Comparison of ENCODE assay signal across 2 cellular contexts in the genomic region with DNA sequence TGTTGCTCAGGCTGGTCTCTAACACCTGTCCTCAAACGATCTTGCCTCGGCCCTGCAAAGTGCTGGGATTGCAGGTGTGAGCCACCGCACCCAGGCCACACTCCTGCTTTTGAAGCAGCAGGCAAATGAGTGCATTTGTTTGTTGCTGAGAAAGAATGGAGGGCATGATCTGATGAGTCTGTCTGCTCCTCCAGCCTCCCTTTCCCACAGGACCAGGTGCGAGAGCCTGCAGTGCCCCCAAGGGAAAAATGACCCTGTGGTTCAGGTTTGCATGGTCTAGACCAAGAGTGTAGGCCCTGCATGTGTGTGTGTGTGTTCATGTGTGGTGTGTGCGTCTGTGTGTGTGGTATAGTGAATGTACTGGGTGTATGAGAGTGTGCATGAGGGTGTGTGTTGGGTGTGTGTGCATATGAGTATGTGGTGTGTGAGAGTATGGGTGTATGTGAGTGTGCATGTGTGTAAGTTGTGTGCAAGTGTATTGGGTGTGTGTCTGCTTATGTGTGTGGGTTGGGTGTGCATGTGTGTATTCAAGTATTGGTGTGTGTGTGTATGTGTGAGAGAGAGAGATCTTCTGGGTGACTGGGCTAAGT.
A peak's percentile ranks its signal among the peaks of the same experiment; 100 is the strongest.
TF ChIP-seq lines count a peak whose summit lies in the region.

No MANE protein-coding gene starts in this region.

TF ChIP-seq in HepG2, 621 proteins besides CTCF, POLR2A, EP300 and RAD21 (continues in another document):
- TF ChIP-seq HCFC1 (IDR thresholded peaks at IDR 0.05; ENCODE audit: low read depth, low read length), result no peak
- TF ChIP-seq, protein P1, sequence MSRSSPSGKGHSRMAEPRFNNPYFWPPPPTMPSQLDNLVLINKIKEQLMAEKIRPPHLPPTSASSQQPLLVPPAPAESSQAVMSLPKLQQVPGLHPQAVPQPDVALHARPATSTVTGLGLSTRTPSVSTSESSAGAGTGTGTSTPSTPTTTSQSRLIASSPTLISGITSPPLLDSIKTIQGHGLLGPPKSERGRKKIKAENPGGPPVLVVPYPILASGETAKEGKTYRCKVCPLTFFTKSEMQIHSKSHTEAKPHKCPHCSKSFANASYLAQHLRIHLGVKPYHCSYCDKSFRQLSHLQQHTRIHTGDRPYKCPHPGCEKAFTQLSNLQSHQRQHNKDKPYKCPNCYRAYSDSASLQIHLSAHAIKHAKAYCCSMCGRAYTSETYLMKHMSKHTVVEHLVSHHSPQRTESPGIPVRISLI (CRISPR knock-in tag; IDR thresholded peaks at IDR 0.05; ENCODE audit: borderline replicate concordance), result no peak
- TF ChIP-seq NR2C2 (CRISPR knock-in tag; IDR thresholded peaks at IDR 0.05; ENCODE audit: borderline replicate concordance), result no peak
- TF ChIP-seq HNRNPH1 (optimal IDR thresholded peaks at IDR 0.05; ENCODE audit: low read depth, low read length), result no peak
- TF ChIP-seq FOXM1 (CRISPR knock-in tag; IDR thresholded peaks at IDR 0.05), result no peak
- TF ChIP-seq ZNF446 (CRISPR knock-in tag; IDR thresholded peaks at IDR 0.05), result no peak
- TF ChIP-seq KLF13 (CRISPR knock-in tag; IDR thresholded peaks at IDR 0.05), result no peak
- TF ChIP-seq SALL1 (CRISPR knock-in tag; IDR thresholded peaks at IDR 0.05), result no peak
- TF ChIP-seq ZNF354B (CRISPR knock-in tag; IDR thresholded peaks at IDR 0.05), result no peak
- TF ChIP-seq, protein P2, sequence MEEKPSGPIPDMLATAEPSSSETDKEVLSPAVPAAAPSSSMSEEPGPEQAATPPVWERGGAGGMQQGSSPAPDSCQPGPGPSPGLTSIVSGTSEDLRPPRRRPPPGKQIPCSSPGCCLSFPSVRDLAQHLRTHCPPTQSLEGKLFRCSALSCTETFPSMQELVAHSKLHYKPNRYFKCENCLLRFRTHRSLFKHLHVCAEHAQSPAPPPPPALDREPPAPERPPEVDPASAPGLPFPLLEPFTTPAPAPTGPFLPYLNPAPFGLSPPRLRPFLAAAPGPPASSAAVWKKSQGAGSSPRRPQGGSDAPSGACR (CRISPR knock-in tag; IDR thresholded peaks at IDR 0.05), result no peak
- TF ChIP-seq, protein P3, sequence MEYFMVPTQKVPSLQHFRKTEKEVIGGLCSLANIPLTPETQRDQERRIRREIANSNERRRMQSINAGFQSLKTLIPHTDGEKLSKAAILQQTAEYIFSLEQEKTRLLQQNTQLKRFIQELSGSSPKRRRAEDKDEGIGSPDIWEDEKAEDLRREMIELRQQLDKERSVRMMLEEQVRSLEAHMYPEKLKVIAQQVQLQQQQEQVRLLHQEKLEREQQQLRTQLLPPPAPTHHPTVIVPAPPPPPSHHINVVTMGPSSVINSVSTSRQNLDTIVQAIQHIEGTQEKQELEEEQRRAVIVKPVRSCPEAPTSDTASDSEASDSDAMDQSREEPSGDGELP (IDR thresholded peaks at IDR 0.05; ENCODE audit: borderline replicate concordance, low read depth), result no peak
- TF ChIP-seq IKZF1 (IDR thresholded peaks at IDR 0.05), result 0 out of 2 replicates have a peak, but pooled peaks have one; percentile 55
- no peak for TF ChIP-seq ZNF430 (CRISPR knock-in tag; IDR thresholded peaks at IDR 0.05)
- no peak for TF ChIP-seq ZNF850 (CRISPR knock-in tag; conservative IDR thresholded peaks at IDR 0.05)
- TF ChIP-seq FOSL2 (CRISPR knock-in tag; IDR thresholded peaks at IDR 0.05), result no peak
- no peak for TF ChIP-seq ATF7-NPFF (CRISPR knock-in tag; IDR thresholded peaks at IDR 0.05; ENCODE audit: low read depth)
- TF ChIP-seq, protein P4, sequence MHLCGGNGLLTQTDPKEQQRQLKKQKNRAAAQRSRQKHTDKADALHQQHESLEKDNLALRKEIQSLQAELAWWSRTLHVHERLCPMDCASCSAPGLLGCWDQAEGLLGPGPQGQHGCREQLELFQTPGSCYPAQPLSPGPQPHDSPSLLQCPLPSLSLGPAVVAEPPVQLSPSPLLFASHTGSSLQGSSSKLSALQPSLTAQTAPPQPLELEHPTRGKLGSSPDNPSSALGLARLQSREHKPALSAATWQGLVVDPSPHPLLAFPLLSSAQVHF (CRISPR knock-in tag; IDR thresholded peaks at IDR 0.05), result no peak
- TF ChIP-seq ZNF234 (CRISPR knock-in tag; conservative IDR thresholded peaks at IDR 0.05), result no peak
- TF ChIP-seq, protein P5, sequence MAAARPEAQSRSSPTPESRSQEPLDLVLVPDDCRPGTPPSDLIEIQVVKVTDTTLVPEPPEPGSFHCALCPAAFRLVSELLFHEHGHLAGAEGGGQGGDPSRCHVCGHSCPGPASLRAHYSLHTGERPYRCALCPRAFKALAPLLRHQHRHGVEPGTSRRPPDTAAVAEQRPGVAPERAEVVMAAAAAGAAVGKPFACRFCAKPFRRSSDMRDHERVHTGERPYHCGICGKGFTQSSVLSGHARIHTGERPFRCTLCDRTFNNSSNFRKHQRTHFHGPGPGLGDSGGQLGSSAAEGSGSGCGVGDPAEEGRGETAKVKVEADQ (CRISPR knock-in tag; IDR thresholded peaks at IDR 0.05; ENCODE audit: borderline replicate concordance), result no peak
- TF ChIP-seq, protein P6, sequence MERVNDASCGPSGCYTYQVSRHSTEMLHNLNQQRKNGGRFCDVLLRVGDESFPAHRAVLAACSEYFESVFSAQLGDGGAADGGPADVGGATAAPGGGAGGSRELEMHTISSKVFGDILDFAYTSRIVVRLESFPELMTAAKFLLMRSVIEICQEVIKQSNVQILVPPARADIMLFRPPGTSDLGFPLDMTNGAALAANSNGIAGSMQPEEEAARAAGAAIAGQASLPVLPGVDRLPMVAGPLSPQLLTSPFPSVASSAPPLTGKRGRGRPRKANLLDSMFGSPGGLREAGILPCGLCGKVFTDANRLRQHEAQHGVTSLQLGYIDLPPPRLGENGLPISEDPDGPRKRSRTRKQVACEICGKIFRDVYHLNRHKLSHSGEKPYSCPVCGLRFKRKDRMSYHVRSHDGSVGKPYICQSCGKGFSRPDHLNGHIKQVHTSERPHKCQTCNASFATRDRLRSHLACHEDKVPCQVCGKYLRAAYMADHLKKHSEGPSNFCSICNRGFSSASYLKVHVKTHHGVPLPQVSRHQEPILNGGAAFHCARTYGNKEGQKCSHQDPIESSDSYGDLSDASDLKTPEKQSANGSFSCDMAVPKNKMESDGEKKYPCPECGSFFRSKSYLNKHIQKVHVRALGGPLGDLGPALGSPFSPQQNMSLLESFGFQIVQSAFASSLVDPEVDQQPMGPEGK (CRISPR knock-in tag; IDR thresholded peaks at IDR 0.05), result no peak
- TF ChIP-seq FOXA1 (IDR thresholded peaks at IDR 0.05), result no peak
- TF ChIP-seq FOXA1 (CRISPR knock-in tag; IDR thresholded peaks at IDR 0.05), result no peak
- no peak for TF ChIP-seq ZNF543 (CRISPR knock-in tag; IDR thresholded peaks at IDR 0.05)
- TF ChIP-seq DR1 (CRISPR knock-in tag; IDR thresholded peaks at IDR 0.05), result no peak
- no peak for TF ChIP-seq CEBPG (CRISPR knock-in tag; IDR thresholded peaks at IDR 0.05)
- no peak for TF ChIP-seq TAF15 (IDR thresholded peaks at IDR 0.05; ENCODE audit: low read depth, low read length, poor library complexity, severe bottlenecking)
- TF ChIP-seq ZSCAN21 (CRISPR knock-in tag; IDR thresholded peaks at IDR 0.05; ENCODE audit: borderline replicate concordance), result no peak
- TF ChIP-seq NFIB (CRISPR knock-in tag; IDR thresholded peaks at IDR 0.05; ENCODE audit: borderline replicate concordance), result no peak
- TF ChIP-seq YY1 (IDR thresholded peaks at IDR 0.05; ENCODE audit: insufficient read depth, insufficient replicate concordance, low read depth, low read length), result no peak
- no peak for TF ChIP-seq EED (CRISPR knock-in tag; IDR thresholded peaks at IDR 0.05)
- TF ChIP-seq ZNF484 (CRISPR knock-in tag; IDR thresholded peaks at IDR 0.05; ENCODE audit: borderline replicate concordance, low read depth), result no peak
- no peak for TF ChIP-seq ZNF766 (CRISPR knock-in tag; IDR thresholded peaks at IDR 0.05; ENCODE audit: borderline replicate concordance)
- no peak for TF ChIP-seq ZNF10 (CRISPR knock-in tag; IDR thresholded peaks at IDR 0.05; ENCODE audit: borderline replicate concordance, low read depth)

TF ChIP-seq in GM23338, 12 proteins besides CTCF, POLR2A, EP300 and RAD21:
- TF ChIP-seq, protein P7, sequence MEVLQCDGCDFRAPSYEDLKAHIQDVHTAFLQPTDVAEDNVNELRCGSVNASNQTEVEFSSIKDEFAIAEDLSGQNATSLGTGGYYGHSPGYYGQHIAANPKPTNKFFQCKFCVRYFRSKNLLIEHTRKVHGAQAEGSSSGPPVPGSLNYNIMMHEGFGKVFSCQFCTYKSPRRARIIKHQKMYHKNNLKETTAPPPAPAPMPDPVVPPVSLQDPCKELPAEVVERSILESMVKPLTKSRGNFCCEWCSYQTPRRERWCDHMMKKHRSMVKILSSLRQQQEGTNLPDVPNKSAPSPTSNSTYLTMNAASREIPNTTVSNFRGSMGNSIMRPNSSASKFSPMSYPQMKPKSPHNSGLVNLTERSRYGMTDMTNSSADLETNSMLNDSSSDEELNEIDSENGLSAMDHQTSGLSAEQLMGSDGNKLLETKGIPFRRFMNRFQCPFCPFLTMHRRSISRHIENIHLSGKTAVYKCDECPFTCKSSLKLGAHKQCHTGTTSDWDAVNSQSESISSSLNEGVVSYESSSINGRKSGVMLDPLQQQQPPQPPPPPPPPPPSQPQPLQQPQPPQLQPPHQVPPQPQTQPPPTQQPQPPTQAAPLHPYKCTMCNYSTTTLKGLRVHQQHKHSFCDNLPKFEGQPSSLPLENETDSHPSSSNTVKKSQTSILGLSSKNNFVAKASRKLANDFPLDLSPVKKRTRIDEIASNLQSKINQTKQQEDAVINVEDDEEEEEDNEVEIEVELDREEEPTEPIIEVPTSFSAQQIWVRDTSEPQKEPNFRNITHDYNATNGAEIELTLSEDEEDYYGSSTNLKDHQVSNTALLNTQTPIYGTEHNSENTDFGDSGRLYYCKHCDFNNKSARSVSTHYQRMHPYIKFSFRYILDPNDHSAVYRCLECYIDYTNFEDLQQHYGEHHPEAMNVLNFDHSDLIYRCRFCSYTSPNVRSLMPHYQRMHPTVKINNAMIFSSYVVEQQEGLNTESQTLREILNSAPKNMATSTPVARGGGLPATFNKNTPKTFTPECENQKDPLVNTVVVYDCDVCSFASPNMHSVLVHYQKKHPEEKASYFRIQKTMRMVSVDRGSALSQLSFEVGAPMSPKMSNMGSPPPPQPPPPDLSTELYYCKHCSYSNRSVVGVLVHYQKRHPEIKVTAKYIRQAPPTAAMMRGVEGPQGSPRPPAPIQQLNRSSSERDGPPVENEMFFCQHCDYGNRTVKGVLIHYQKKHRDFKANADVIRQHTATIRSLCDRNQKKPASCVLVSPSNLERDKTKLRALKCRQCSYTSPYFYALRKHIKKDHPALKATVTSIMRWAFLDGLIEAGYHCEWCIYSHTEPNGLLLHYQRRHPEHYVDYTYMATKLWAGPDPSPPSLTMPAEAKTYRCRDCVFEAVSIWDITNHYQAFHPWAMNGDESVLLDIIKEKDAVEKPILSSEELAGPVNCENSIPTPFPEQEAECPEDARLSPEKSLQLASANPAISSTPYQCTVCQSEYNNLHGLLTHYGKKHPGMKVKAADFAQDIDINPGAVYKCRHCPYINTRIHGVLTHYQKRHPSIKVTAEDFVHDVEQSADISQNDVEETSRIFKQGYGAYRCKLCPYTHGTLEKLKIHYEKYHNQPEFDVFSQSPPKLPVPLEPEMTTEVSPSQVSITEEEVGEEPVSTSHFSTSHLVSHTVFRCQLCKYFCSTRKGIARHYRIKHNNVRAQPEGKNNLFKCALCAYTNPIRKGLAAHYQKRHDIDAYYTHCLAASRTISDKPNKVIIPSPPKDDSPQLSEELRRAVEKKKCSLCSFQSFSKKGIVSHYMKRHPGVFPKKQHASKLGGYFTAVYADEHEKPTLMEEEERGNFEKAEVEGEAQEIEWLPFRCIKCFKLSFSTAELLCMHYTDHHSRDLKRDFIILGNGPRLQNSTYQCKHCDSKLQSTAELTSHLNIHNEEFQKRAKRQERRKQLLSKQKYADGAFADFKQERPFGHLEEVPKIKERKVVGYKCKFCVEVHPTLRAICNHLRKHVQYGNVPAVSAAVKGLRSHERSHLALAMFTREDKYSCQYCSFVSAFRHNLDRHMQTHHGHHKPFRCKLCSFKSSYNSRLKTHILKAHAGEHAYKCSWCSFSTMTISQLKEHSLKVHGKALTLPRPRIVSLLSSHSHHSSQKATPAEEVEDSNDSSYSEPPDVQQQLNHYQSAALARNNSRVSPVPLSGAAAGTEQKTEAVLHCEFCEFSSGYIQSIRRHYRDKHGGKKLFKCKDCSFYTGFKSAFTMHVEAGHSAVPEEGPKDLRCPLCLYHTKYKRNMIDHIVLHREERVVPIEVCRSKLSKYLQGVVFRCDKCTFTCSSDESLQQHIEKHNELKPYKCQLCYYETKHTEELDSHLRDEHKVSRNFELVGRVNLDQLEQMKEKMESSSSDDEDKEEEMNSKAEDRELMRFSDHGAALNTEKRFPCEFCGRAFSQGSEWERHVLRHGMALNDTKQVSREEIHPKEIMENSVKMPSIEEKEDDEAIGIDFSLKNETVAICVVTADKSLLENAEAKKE (CRISPR knock-in tag; IDR thresholded peaks at IDR 0.05), result no peak
- TF ChIP-seq, protein P8, sequence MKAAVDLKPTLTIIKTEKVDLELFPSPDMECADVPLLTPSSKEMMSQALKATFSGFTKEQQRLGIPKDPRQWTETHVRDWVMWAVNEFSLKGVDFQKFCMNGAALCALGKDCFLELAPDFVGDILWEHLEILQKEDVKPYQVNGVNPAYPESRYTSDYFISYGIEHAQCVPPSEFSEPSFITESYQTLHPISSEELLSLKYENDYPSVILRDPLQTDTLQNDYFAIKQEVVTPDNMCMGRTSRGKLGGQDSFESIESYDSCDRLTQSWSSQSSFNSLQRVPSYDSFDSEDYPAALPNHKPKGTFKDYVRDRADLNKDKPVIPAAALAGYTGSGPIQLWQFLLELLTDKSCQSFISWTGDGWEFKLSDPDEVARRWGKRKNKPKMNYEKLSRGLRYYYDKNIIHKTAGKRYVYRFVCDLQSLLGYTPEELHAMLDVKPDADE (IDR thresholded peaks at IDR 0.05), result no peak
- TF ChIP-seq ZNF331 (CRISPR knock-in tag; IDR thresholded peaks at IDR 0.05; ENCODE audit: low read depth), result no peak
- TF ChIP-seq JUNB (IDR thresholded peaks at IDR 0.05; ENCODE audit: unreplicated experiment), result no peak
- no peak for TF ChIP-seq ZNF114 (CRISPR knock-in tag; IDR thresholded peaks at IDR 0.05)
- TF ChIP-seq STAT1 (IDR thresholded peaks at IDR 0.05; ENCODE audit: unreplicated experiment), result no peak
- TF ChIP-seq EZH2 (IDR thresholded peaks at IDR 0.05; ENCODE audit: low read depth, unreplicated experiment), result no peak
